27 cellular contexts compared by ENCODE assay signal in genomic region chr6:135858941-135859340, GRCh38.
"Had no signal": no experiment of that assay in that cellular context is flagged by ENCODE, and none has a peak within 500 bp of the region (broad histone marks: within the 10 kb centered on the region; RNA-seq: fewer than 3 reads in every experiment).

No MANE protein-coding gene starts in this region.

- H3K27ac ChIP-seq: ascending aorta, breast epithelium, cardiac muscle cell, coronary artery, gastroesophageal sphincter, heart right ventricle had no signal

- ATAC-seq: activated CD4-positive, alpha-beta T cell treated with anti-CD3 and anti-CD28 coated beads for 36 hours; activated CD8-positive, alpha-beta memory T cell treated with anti-CD3 and anti-CD28 coated beads, Interleukin-2, amount 10 ng/mL, durations not matched to agents 7 days and 5 days; activated CD8-positive, alpha-beta T cell treated with anti-CD3 and anti-CD28 coated beads, Interleukin-2, amount 10 ng/mL, durations not matched to agents 7 days and 5 days; esophagus mucosa; gastroesophageal sphincter; heart right ventricle had no signal

- H3K9me3 ChIP-seq: ascending aorta, breast epithelium, gastroesophageal sphincter had no signal

- DNase-seq: activated CD4-positive, alpha-beta memory T cell treated with anti-CD3 and anti-CD28 coated beads for 36 hours; activated CD4-positive, alpha-beta T cell treated with anti-CD3 and anti-CD28 coated beads for 36 hours; activated CD4-positive, alpha-beta T cell treated with anti-CD3 and anti-CD28 coated beads, Interleukin-2, amount 10 ng/mL, durations not matched to agents 24 days and 14 days; activated CD4-positive, CD25-positive, alpha-beta regulatory T cell; activated CD4-positive, CD25-positive, alpha-beta regulatory T cell treated with anti-CD3 and anti-CD28 coated beads, Interleukin-2, amount 50 U/mL, for 72 hours; activated CD8-positive, alpha-beta memory T cell treated with anti-CD3 and anti-CD28 coated beads, Interleukin-2, amount 10 ng/mL, durations not matched to agents 7 days and 5 days; activated CD8-positive, alpha-beta memory T cell treated with anti-CD3 and anti-CD28 coated beads, Interleukin-2, amount 50 U/mL, for 4 hours; activated CD8-positive, alpha-beta T cell treated with anti-CD3 and anti-CD28 coated beads, Interleukin-2, amount 10 ng/mL, durations not matched to agents 7 days and 5 days; activated effector memory CD4-positive, alpha-beta T cell treated with anti-CD3 and anti-CD28 coated beads, Interleukin-2, amount 50 U/mL, for 16 hours; activated naive CD4-positive, alpha-beta T cell treated with anti-CD3 and anti-CD28 coated beads for 36 hours; activated naive CD8-positive, alpha-beta T cell treated with anti-CD3 and anti-CD28 coated beads, Interleukin-2, amount 10 ng/mL, durations not matched to agents 7 days and 5 days; activated T-cell treated with anti-CD3 and anti-CD28 coated beads, Interleukin-2, amount 50 U/mL, for 1 hour; activated T-cell treated with anti-CD3 and anti-CD28 coated beads, Interleukin-2, amount 50 U/mL, for 48 hours; central memory CD4-positive, alpha-beta T cell; cerebellar nuclear complex; dorsolateral prefrontal cortex; effector memory CD4-positive, alpha-beta T cell; endodermal cell; foreskin fibroblast; heart right ventricle; T-helper 2 cell had no signal

- H3K4me3 ChIP-seq: ascending aorta, breast epithelium, cardiac muscle cell, coronary artery, dorsolateral prefrontal cortex, gastroesophageal sphincter, heart right ventricle had no signal

- H3K36me3 ChIP-seq: ascending aorta, breast epithelium, cardiac muscle cell, gastroesophageal sphincter, heart right ventricle had no signal

- H3K4me1 ChIP-seq: ascending aorta, breast epithelium had no signal

- H3K27me3 ChIP-seq: ascending aorta, breast epithelium, cardiac muscle cell, dorsolateral prefrontal cortex, gastroesophageal sphincter, heart right ventricle had no signal
